Comparison of ENCODE assay signal across 19 cellular contexts in genomic region chr13:97316390-97316789, GRCh38.
DNase-seq lines count a peak whose midpoint lies in the region; ATAC-seq and TF ChIP-seq lines count a peak whose summit lies in the region.
"Had no signal": no experiment of that assay in that cellular context is flagged by ENCODE, and none has a peak within 500 bp of the region (broad histone marks: within the 10 kb centered on the region; RNA-seq: fewer than 3 reads in every experiment).

No MANE protein-coding gene starts in this region.

- intact Hi-C loops in Panc1 (cut with micrococcal nuclease; ENCODE audit: unreplicated experiment) = no loop called here
- intact Hi-C loops in heart left ventricle (cut with DNase I) = loop anchor here in 1 of 10 donors (5.0 kb wide), 1 partner anchor 74 kb away; no protein-coding TSS in a partner anchor
- intact Hi-C loops in Caco-2 (cut with micrococcal nuclease; ENCODE audit: unreplicated experiment) = no loop called here

- POLR2A ChIA-PET in Panc1 (lab: Charles Lee) = no interaction called here
- POLR2A ChIA-PET in Caco-2 (lab: Charles Lee) = no interaction called here

- H3K27ac ChIP-seq in Panc1 (ENCODE audit: low read length) = peak overlapping the region; percentile 100
- peak overlapping the region in 3 of 12 donors; percentile 1 to 58 (median 9) for H3K27ac ChIP-seq in heart left ventricle
- H3K27ac ChIP-seq in muscle layer of colon (ENCODE audit: low read depth, low read length) = peak overlapping the region; percentile 3
- peak overlapping the region; percentile 30 for H3K27ac ChIP-seq in substantia nigra (ENCODE audit: low read depth, low read length, poor library complexity, severe bottlenecking)

- H3K36me3 ChIP-seq in Panc1 (ENCODE audit: control insufficient read depth, insufficient read depth, low read length) (peaks cover 5% of the 10 kb centered on the region; the same call in 1 of the 2 replicates), heart left ventricle (no peaks in the 10 kb centered on the region), muscle layer of colon (ENCODE audit: insufficient read depth, low read length) (no peaks in the 10 kb centered on the region), Caco-2 (ENCODE audit: control insufficient read depth, insufficient read depth, low read length) (no peaks in the 10 kb centered on the region)

- H3K36me3 Mint-ChIP-seq in Caco-2 (ENCODE audit: insufficient read depth, unreplicated experiment) = peaks cover 7% of the 10 kb centered on the region

- no peak overlapping the region for H3K4me3 ChIP-seq in Panc1 (ENCODE audit: low read depth in 2 of 2, low read length in 2 of 2)
- H3K4me3 ChIP-seq in heart left ventricle = no peak overlapping the region
- H3K4me3 ChIP-seq in muscle layer of colon (ENCODE audit: low read depth in 1 of 2, low read length in 2 of 2) = no peak overlapping the region
- no peak overlapping the region for H3K4me3 ChIP-seq in Caco-2 (ENCODE audit: low read depth, low read length)

- BruUV-seq in Panc1 (replicated peaks; lab: Mats Ljungman, UMichigan) (no TSS peak), Caco-2 (replicated peaks; lab: Mats Ljungman, UMichigan) (no TSS peak)

- H3K9me3 ChIP-seq in Panc1 (ENCODE audit: control insufficient read depth, insufficient read depth, low read depth, low read length) = no peaks in the 10 kb centered on the region
- no peaks in the 10 kb centered on the region for H3K9me3 ChIP-seq in heart left ventricle
- no peaks in the 10 kb centered on the region for H3K9me3 ChIP-seq in muscle layer of colon (ENCODE audit: low read length)
- no peaks in the 10 kb centered on the region for H3K9me3 ChIP-seq in Caco-2

- H3K4me1 ChIP-seq in Panc1 (ENCODE audit: control insufficient read depth, insufficient read depth, low read length) = peaks cover 85% of the 10 kb centered on the region
- H3K4me1 ChIP-seq in heart left ventricle = peaks cover 0 to 83% (median 45%) of the 10 kb centered on the region in 12 donors
- H3K4me1 ChIP-seq in muscle layer of colon (ENCODE audit: insufficient read depth, low read length) = peaks cover 62% of the 10 kb centered on the region
- no peaks in the 10 kb centered on the region for H3K4me1 ChIP-seq in Caco-2

- no peak for TF ChIP-seq POLR2A in heart left ventricle (IDR thresholded peaks at IDR 0.05)

- H3K4me1 Mint-ChIP-seq in Caco-2 (ENCODE audit: low read depth, unreplicated experiment) = peaks cover 10% of the 10 kb centered on the region

- DNase-seq in Panc1 (ENCODE audit: low read depth, low spot score) = no peak
- peak in 2 of 5 donors; percentile 25 to 59 for DNase-seq in heart left ventricle
- DNase-seq in substantia nigra (lab: John Stamatoyannopoulos, UW) = no peak
- no peak for DNase-seq in Caco-2
- DNase-seq: ACHN; CD4-positive, alpha-beta T cell; DMS79 treated with DMSO at 0.1 percent for 48 hours; GDM1; KBM-7; NCI-H1048; NCI-H146; NCI-H226; NCI-H526; NK-92 treated with Interleukin-12 subunit alpha and Interleukin-12 subunit beta, amount 100 ng/mL, for 24 hours had no signal

- TF ChIP-seq CTCF in Panc1 (IDR thresholded peaks at IDR 0.05) (no peak), heart left ventricle (IDR thresholded peaks at IDR 0.05) (no peak), Caco-2 (IDR thresholded peaks at IDR 0.05; ENCODE audit: insufficient read depth in 1 of 2, low read depth in 1 of 2, low read length in 1 of 2, severe bottlenecking in 1 of 2, unreplicated experiment in 1 of 2) (no peak)

- H3K4me3 Mint-ChIP-seq in Caco-2 (ENCODE audit: unreplicated experiment) = no peak overlapping the region
- H3K4me3 Mint-ChIP-seq: B cell; CD4-positive, alpha-beta T cell had no signal

- no peaks in the 10 kb centered on the region for H3K27me3 Mint-ChIP-seq in Caco-2 (ENCODE audit: insufficient read depth, unreplicated experiment)
- H3K27me3 Mint-ChIP-seq: B cell; CD4-positive, alpha-beta T cell had no signal

- in situ Hi-C loops in Panc1 (cut with HindIII; ENCODE audit: low pct_unique_long_range_greater_than_20kb, low sequenced_read_pairs) = no loop called here

- H3K27me3 ChIP-seq in Panc1 (ENCODE audit: control insufficient read depth, insufficient read depth, low read length) (no peaks in the 10 kb centered on the region), heart left ventricle (no peaks in the 10 kb centered on the region), muscle layer of colon (ENCODE audit: control insufficient read depth in 1 of 2, insufficient read depth in 2 of 2, low read length in 2 of 2) (no peaks in the 10 kb centered on the region), Caco-2 (replicated peaks; ENCODE audit: control insufficient read depth, insufficient read depth, low read length) (no peaks in the 10 kb centered on the region)

- no peak overlapping the region for H3K9ac ChIP-seq in muscle layer of colon (ENCODE audit: low read length)

- H3K27ac Mint-ChIP-seq in Caco-2 (ENCODE audit: unreplicated experiment) = no peak overlapping the region
- H3K27ac Mint-ChIP-seq: B cell; CD4-positive, alpha-beta T cell had no signal

- ATAC-seq in Panc1 (no peak), heart left ventricle (peak; percentile 61 to 82 (median 67)), HG03460 (IDR thresholded peaks at IDR 0.05; ENCODE audit: unreplicated experiment) (no peak), GM21360 (IDR thresholded peaks at IDR 0.05; ENCODE audit: unreplicated experiment) (no peak)
- ATAC-seq: HCT116 had no signal

- 27 to 43% (median 32%) methylated on average over 2 of the region's 2 CpGs for WGBS in heart left ventricle, 4 donors

- CTCF ChIA-PET in Panc1 (lab: Charles Lee) = no interaction called here
- CTCF ChIA-PET in Caco-2 (lab: Charles Lee) = no interaction called here

- peaks cover 11% of the 10 kb centered on the region for H3K9me3 Mint-ChIP-seq in Caco-2 (ENCODE audit: unreplicated experiment)
- H3K9me3 Mint-ChIP-seq: CD4-positive, alpha-beta T cell had no signal

Comparison
In these comparisons a context has a peak if more than half of its experiments do, and no peak if none do; other contexts are left out.
1. ATAC-seq: peak in heart left ventricle (4 of 4); none in Panc1 (single experiment), HG03460 (single experiment) and GM21360 (single experiment).